Comparison of ENCODE assay signal across 16 cellular contexts in genomic region chr9:34337404-34337803, GRCh38. TPM values are rescaled to one million over a fixed set of nuclear protein-coding genes. Genes with fewer than 3 reads are reported as not detected.
A peak's percentile ranks its signal among the peaks of the same experiment; 100 is the strongest.
DNase-seq lines count a peak whose midpoint lies in the region; ATAC-seq and TF ChIP-seq lines count a peak whose summit lies in the region.
"Had no signal": no experiment of that assay in that cellular context is flagged by ENCODE, and none has a peak within 500 bp of the region (broad histone marks: within the 10 kb centered on the region; RNA-seq: fewer than 3 reads in every experiment).

No MANE protein-coding gene starts in this region.

- H3K27me3 ChIP-seq in HCT116 (ENCODE audit: insufficient read depth, low read length) (no peaks in the 10 kb centered on the region), foreskin keratinocyte (no peaks in the 10 kb centered on the region), psoas muscle (ENCODE audit: insufficient read depth in 3 of 3, low read length in 2 of 3) (no peaks in the 10 kb centered on the region)
- H3K27me3 ChIP-seq: BLaER1 had no signal

- TF ChIP-seq CTCF in AG04449 (IDR thresholded peaks at IDR 0.05; ENCODE audit: insufficient read depth, low read length, missing control alignments): peak; percentile 8
- peak in 2 of 3 experiments; percentile 1 to 19; a peak in 1 of 6 replicates for TF ChIP-seq CTCF in HCT116 (IDR thresholded peaks at IDR 0.05 in 2 of 3, conservative IDR thresholded peaks at IDR 0.05 in 1 of 3; ENCODE audit: borderline replicate concordance in 1 of 3, insufficient read depth in 1 of 3, low read depth in 2 of 3, low read length in 2 of 3)
- peak; percentile 46 for TF ChIP-seq CTCF in astrocyte of the cerebellum (IDR thresholded peaks at IDR 0.05; ENCODE audit: low read depth, low read length, missing control alignments)
- peak; percentile 44 for TF ChIP-seq CTCF in foreskin keratinocyte (conservative IDR thresholded peaks at IDR 0.05)
- no peak for TF ChIP-seq CTCF in psoas muscle (IDR thresholded peaks at IDR 0.05)

- H2AFZ ChIP-seq in HCT116 (ENCODE audit: low read depth, low read length, poor library complexity, severe bottlenecking): no peak overlapping the region

- no peak for DNase-seq in AG04449 (ENCODE audit: low read depth, low spot score)
- no peak for DNase-seq in HCT116 (ENCODE audit: low read depth, low spot score)
- DNase-seq in astrocyte of the cerebellum (ENCODE audit: low read depth): no peak
- no peak for DNase-seq in foreskin keratinocyte
- DNase-seq in NCI-H1694 (lab: John Stamatoyannopoulos, UW): no peak
- DNase-seq in UCSD-AML1 (lab: John Stamatoyannopoulos, UW; ENCODE audit: unreplicated experiment): no peak
- no peak for DNase-seq in inferior parietal cortex (ENCODE audit: extremely low spot score)
- no peak for DNase-seq in psoas muscle
- DNase-seq: activated CD4-positive, alpha-beta T cell treated with anti-CD3 and anti-CD28 coated beads for 4 hours; mucosa of descending colon; OCI-M1; right cardiac atrium; stimulated activated naive CD8-positive, alpha-beta T cell treated with anti-CD3 and anti-CD28 coated beads, Interleukin-15, Interleukin-2, amounts not matched to agents 100 U/mL and 50 U/mL, for 24 hours; T-cell had no signal

- H3K79me2 ChIP-seq in HCT116 (ENCODE audit: insufficient read depth, low read length): peaks cover 41% of the 10 kb centered on the region

- no peak overlapping the region for H3K9ac ChIP-seq in HCT116 (ENCODE audit: low read length)
- H3K9ac ChIP-seq: BLaER1 had no signal

- no peak overlapping the region for H3K4me2 ChIP-seq in HCT116 (ENCODE audit: low read length)
- H3K4me2 ChIP-seq: BLaER1 had no signal

- H3K4me1 ChIP-seq in HCT116 (ENCODE audit: control insufficient read depth in 1 of 2, insufficient read depth in 2 of 2, low read length in 2 of 2) (peaks cover 0 to 6% of the 10 kb centered on the region in 2 experiments; a peak in 1 of 4 replicates), foreskin keratinocyte (peaks cover 4% of the 10 kb centered on the region), psoas muscle (peaks cover 12% of the 10 kb centered on the region)

- H3K9me3 ChIP-seq in HCT116 (ENCODE audit: control insufficient read depth in 1 of 2, insufficient read depth in 1 of 2, low read depth in 1 of 2, low read length in 2 of 2): no peaks in the 10 kb centered on the region
- H3K9me3 ChIP-seq in psoas muscle: no peaks in the 10 kb centered on the region
- H3K9me3 ChIP-seq: BLaER1, mucosa of descending colon had no signal

- TF ChIP-seq RAD21 in HCT116 (IDR thresholded peaks at IDR 0.05; ENCODE audit: low read depth): no peak

- H3K9me2 ChIP-seq in HCT116 (ENCODE audit: insufficient read depth): no peaks in the 10 kb centered on the region

- POLR2A ChIA-PET in AG04449 (lab: Yijun Ruan, JAX) (no interaction called here), HCT116 (lab: Charles Lee) (no interaction called here)

- no peaks in the 10 kb centered on the region for H4K20me1 ChIP-seq in HCT116 (ENCODE audit: insufficient read depth)

- in situ Hi-C loops in astrocyte of the cerebellum (cut with HindIII; ENCODE audit: low sequenced_read_pairs): no loop called here

- ATAC-seq in HCT116 (no peak), foreskin keratinocyte (no peak), psoas muscle (no peak)
- ATAC-seq: mucosa of descending colon; right cardiac atrium; stimulated activated naive CD8-positive, alpha-beta T cell treated with anti-CD3 and anti-CD28 coated beads, Interleukin-15, Interleukin-2, amounts not matched to agents 100 U/mL and 50 U/mL, for 24 hours; T-cell had no signal

- H3K36me3 ChIP-seq in HCT116 (ENCODE audit: control insufficient read depth in 1 of 2, insufficient read depth in 2 of 2, low read length in 2 of 2) (peaks cover 9% of the 10 kb centered on the region in 2 experiments; a peak in 3 of 4 replicates), psoas muscle (ENCODE audit: insufficient read depth in 1 of 2, low read depth in 1 of 2) (peaks cover 2 to 40% of the 10 kb centered on the region in 2 donors)

- RAD21 ChIA-PET in HCT116 (lab: Charles Lee; ENCODE audit: low non-redundant PET in 1 of 2, low total read pairs in 2 of 2, uncharacterized antibody in 2 of 2, unreplicated experiment in 2 of 2): no interaction called here

- H3K4me3 ChIP-seq in AG04449 (ENCODE audit: low read depth, low read length): no peak overlapping the region
- no peak overlapping the region for H3K4me3 ChIP-seq in HCT116 (replicated peaks in 1 of 2; ENCODE audit: low read depth in 1 of 2, low read length in 2 of 2)
- H3K4me3 ChIP-seq in astrocyte of the cerebellum (ENCODE audit: low read depth, low read length): no peak overlapping the region
- no peak overlapping the region for H3K4me3 ChIP-seq in psoas muscle
- H3K4me3 ChIP-seq: BLaER1, mucosa of descending colon had no signal

- CTCF ChIA-PET in AG04449 (lab: Yijun Ruan, JAX): interaction anchor here (0.8 to 1.5 kb wide), 5 partner anchors 10 to 524 kb away, joined by 3 to 5 read pairs (median 3); no protein-coding TSS in a partner anchor
- CTCF ChIA-PET in HCT116 (lab: Charles Lee): interaction anchor here (1.1 kb wide), 1 partner anchor 212 kb away, joined by 3 read pairs; no protein-coding TSS in a partner anchor

- WGBS in psoas muscle, 3 donors: 66 to 78% (median 75%) methylated on average over 2 of the region's 2 CpGs

- no peak for TF ChIP-seq POLR2A in HCT116 (IDR thresholded peaks at IDR 0.05; ENCODE audit: borderline replicate concordance, extremely low read depth, insufficient read depth, insufficient read length)

- H3K27ac ChIP-seq in HCT116 (ENCODE audit: low read depth, low read length) (no peak overlapping the region), foreskin keratinocyte (no peak overlapping the region), psoas muscle (no peak overlapping the region)
- H3K27ac ChIP-seq: BLaER1 had no signal

- BruUV-seq in HCT116 (replicated peaks; lab: Mats Ljungman, UMichigan): no TSS peak

- intact Hi-C loops in HCT116 (cut with micrococcal nuclease): no loop called here
- intact Hi-C loops in psoas muscle (cut with DNase I): no loop called here

TF ChIP-seq in HCT116, 20 proteins besides CTCF, POLR2A, EP300 and RAD21:
- TF ChIP-seq, protein P1, sequence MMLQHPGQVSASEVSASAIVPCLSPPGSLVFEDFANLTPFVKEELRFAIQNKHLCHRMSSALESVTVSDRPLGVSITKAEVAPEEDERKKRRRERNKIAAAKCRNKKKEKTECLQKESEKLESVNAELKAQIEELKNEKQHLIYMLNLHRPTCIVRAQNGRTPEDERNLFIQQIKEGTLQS (IDR thresholded peaks at IDR 0.05): no peak
- TF ChIP-seq CEBPB (IDR thresholded peaks at IDR 0.05; ENCODE audit: low read depth) (no peak), ELF1 (IDR thresholded peaks at IDR 0.05; ENCODE audit: borderline replicate concordance, low read depth) (no peak), CBX3 (IDR thresholded peaks at IDR 0.05; ENCODE audit: low read depth) (no peak), ZNF274 (IDR thresholded peaks at IDR 0.05; ENCODE audit: low read depth, low read length) (no peak), YY1 (IDR thresholded peaks at IDR 0.05; ENCODE audit: extremely low read depth, insufficient replicate concordance, low read depth, low read length) (no peak), JUND (IDR thresholded peaks at IDR 0.05) (no peak), SRF (IDR thresholded peaks at IDR 0.05; ENCODE audit: low read depth) (no peak), ZFX (IDR thresholded peaks at IDR 0.05) (no peak)

RNA-seq across cellular contexts. Expression of gene NUDT2, which starts 8.0 kb away (rescaled TPM):
- 39.3 TPM for total RNA-seq in HCT116 (2021; ENCODE audit: unreplicated experiment)
- 47.0 and 54.9 TPM in 2 replicates for polyA plus RNA-seq in HCT116 (2012)
- 28.4 and 45.4 TPM in 2 replicates for total RNA-seq in foreskin keratinocyte
- 37.3 and 61.4 TPM in 2 replicates for polyA plus RNA-seq in foreskin keratinocyte
- total RNA-seq in psoas muscle: 10 to 100 TPM; 14.7 to 19.7 (median 16.4) TPM
- 10 to 100 TPM; 19.6 to 31.0 (median 28.3) TPM for polyA plus RNA-seq in psoas muscle

RNA-seq across cellular contexts. Expression of gene KIF24, which starts 8.3 kb away (rescaled TPM):
- total RNA-seq in HCT116 (2021; ENCODE audit: unreplicated experiment): 5.8 TPM
- polyA plus RNA-seq in HCT116 (2012): 2.6 and 3.1 TPM in 2 replicates
- total RNA-seq in foreskin keratinocyte: 6.0 and 6.7 TPM in 2 replicates
- polyA plus RNA-seq in foreskin keratinocyte: 1.7 and 2.1 TPM in 2 replicates
- 1 to 10 TPM in 1 of 4 donors, under 1 TPM in 3; 0.37 to 1.6 (median 0.52) TPM for total RNA-seq in psoas muscle
- under 1 TPM; 0.10 to 0.57 (median 0.18) TPM for polyA plus RNA-seq in psoas muscle
- polyA plus RNA-seq: IgD-negative memory B cell had no signal

RNA-seq across cellular contexts. Expression of gene MYORG, which starts 39.3 kb away (rescaled TPM):
- total RNA-seq in HCT116 (2021; ENCODE audit: unreplicated experiment) (8.5 TPM), foreskin keratinocyte (6.5 and 7.7 TPM in 2 replicates), psoas muscle (10 to 100 TPM; 16.3 to 34.1 (median 25.1) TPM)
- polyA plus RNA-seq in HCT116 (2012): 4.7 and 5.0 TPM in 2 replicates
- polyA plus RNA-seq in foreskin keratinocyte (2.8 and 4.3 TPM in 2 replicates), psoas muscle (10 to 100 TPM in 2 of 3 donors, 1 to 10 TPM in 1; 6.3 to 50.7 (median 38.6) TPM)
